Comparison of ENCODE assay signal across 1 cellular context in genomic region chr1:54347261-54347954, GRCh38.
A peak's percentile ranks its signal among the peaks of the same experiment; 100 is the strongest.
TF ChIP-seq lines count a peak whose summit lies in the region.

No MANE protein-coding gene starts in this region.

TF ChIP-seq in HepG2, 621 proteins besides CTCF, POLR2A, EP300 and RAD21:
- TF ChIP-seq ZNF318 (CRISPR knock-in tag; IDR thresholded peaks at IDR 0.05) (no peak), ZNF121 (CRISPR knock-in tag; IDR thresholded peaks at IDR 0.05) (peak; percentile 81; the same call in 1 of the 2 replicates), ZBTB7B (CRISPR knock-in tag; IDR thresholded peaks at IDR 0.05) (0 out of 2 replicates have a peak, but pooled peaks have one; percentile 4), SALL2 (CRISPR knock-in tag; IDR thresholded peaks at IDR 0.05) (0 out of 2 replicates have a peak, but pooled peaks have one; percentile 23), SPEN (CRISPR knock-in tag; IDR thresholded peaks at IDR 0.05; ENCODE audit: low read depth) (no peak), PRDM10 (CRISPR knock-in tag; IDR thresholded peaks at IDR 0.05; ENCODE audit: low read depth) (peak; percentile 13; the same call in 1 of the 2 replicates), RCOR2 (CRISPR knock-in tag; IDR thresholded peaks at IDR 0.05) (0 out of 2 replicates have a peak, but pooled peaks have one; percentile 9), ZNF10 (CRISPR knock-in tag; IDR thresholded peaks at IDR 0.05; ENCODE audit: borderline replicate concordance, low read depth) (no peak)
